8 cellular contexts compared by ENCODE assay signal in genomic region chr10:71974489-71975011, GRCh38. TPM values are rescaled to one million over a fixed set of nuclear protein-coding genes. Genes with fewer than 3 reads are reported as not detected.
A peak's percentile ranks its signal among the peaks of the same experiment; 100 is the strongest.
DNase-seq lines count a peak whose midpoint lies in the region; ATAC-seq and TF ChIP-seq lines count a peak whose summit lies in the region.

No MANE protein-coding gene starts in this region.

- no peak overlapping the region for H3K4me3 Mint-ChIP-seq in activated naive CD8-positive, alpha-beta T cell treated with anti-CD3 and anti-CD28 coated beads for 36 hours
- no peak overlapping the region for H3K4me3 Mint-ChIP-seq in mesothelial cell of epicardium

- in situ Hi-C loops in transverse colon (cut with MboI; ENCODE audit: low pct_ligation_motif_present in 1 of 4, low pct_unique_long_range_greater_than_20kb in 1 of 4, low sequenced_read_pairs in 3 of 4) = no loop called here

- peaks cover 2% of the 10 kb centered on the region for H3K9me3 Mint-ChIP-seq in activated naive CD8-positive, alpha-beta T cell treated with anti-CD3 and anti-CD28 coated beads for 36 hours
- no peaks in the 10 kb centered on the region for H3K9me3 Mint-ChIP-seq in mesothelial cell of epicardium

- peaks cover 22 to 51% (median 36%) of the 10 kb centered on the region in 4 donors for H3K4me1 ChIP-seq in transverse colon

- H3K27me3 ChIP-seq in GM06990 (replicated peaks; ENCODE audit: control insufficient read depth, insufficient read depth, low read length) (no peaks in the 10 kb centered on the region), transverse colon (no peaks in the 10 kb centered on the region)

- TF ChIP-seq EP300 in transverse colon (IDR thresholded peaks at IDR 0.05; ENCODE audit: low read depth) = no peak

- no peaks in the 10 kb centered on the region for H3K27me3 Mint-ChIP-seq in activated naive CD8-positive, alpha-beta T cell treated with anti-CD3 and anti-CD28 coated beads for 36 hours
- H3K27me3 Mint-ChIP-seq in mesothelial cell of epicardium (ENCODE audit: low read depth) = no peaks in the 10 kb centered on the region

- peak overlapping the region; percentile 65 to 83 (median 78) for H3K27ac ChIP-seq in transverse colon

- TF ChIP-seq CTCF in GM06990 (IDR thresholded peaks at IDR 0.05; ENCODE audit: insufficient read depth, low read length, poor library complexity, severe bottlenecking) (no peak), mesothelial cell of epicardium (IDR thresholded peaks at IDR 0.05; ENCODE audit: unreplicated experiment) (no peak), transverse colon (IDR thresholded peaks at IDR 0.05) (no peak)

- H3K36me3 ChIP-seq in GM06990 (ENCODE audit: control insufficient read depth, insufficient read depth, low read length) = no peaks in the 10 kb centered on the region
- H3K36me3 ChIP-seq in transverse colon = no peaks in the 10 kb centered on the region

- no peak overlapping the region for H3K4me3 ChIP-seq in GM06990 (replicated peaks; ENCODE audit: low read depth, low read length)
- H3K4me3 ChIP-seq in transverse colon = no peak overlapping the region

- no peaks in the 10 kb centered on the region for H3K9me3 ChIP-seq in transverse colon

- H3K4me1 Mint-ChIP-seq in activated naive CD8-positive, alpha-beta T cell treated with anti-CD3 and anti-CD28 coated beads for 36 hours = peaks cover 37% of the 10 kb centered on the region
- H3K4me1 Mint-ChIP-seq in mesothelial cell of epicardium = peaks cover 57% of the 10 kb centered on the region

- peak; percentile 65 for ATAC-seq in HG02885 (IDR thresholded peaks at IDR 0.05; ENCODE audit: poor library complexity, unreplicated experiment)
- ATAC-seq in GM18505 (IDR thresholded peaks at IDR 0.05; ENCODE audit: unreplicated experiment) = no peak

- no peak for TF ChIP-seq POLR2A in transverse colon (IDR thresholded peaks at IDR 0.05)
- no peak for TF ChIP-seq POLR2A in GM18505 (IDR thresholded peaks at IDR 0.05; ENCODE audit: borderline replicate concordance, extremely low read depth, insufficient read depth, insufficient read length)

- 68% methylated on average over 5 of the region's 5 CpGs; no CpG with 5 or more reads in 1 of the 2 donors for WGBS in transverse colon (ENCODE audit: low coverage in 1 of 2), 2 donors

- no peaks in the 10 kb centered on the region for H3K36me3 Mint-ChIP-seq in activated naive CD8-positive, alpha-beta T cell treated with anti-CD3 and anti-CD28 coated beads for 36 hours
- H3K36me3 Mint-ChIP-seq in mesothelial cell of epicardium = peaks cover 3% of the 10 kb centered on the region

- H3K27ac Mint-ChIP-seq in activated naive CD8-positive, alpha-beta T cell treated with anti-CD3 and anti-CD28 coated beads for 36 hours = peak overlapping the region; percentile 79
- peak overlapping the region; percentile 32 for H3K27ac Mint-ChIP-seq in mesothelial cell of epicardium

- intact Hi-C loops in transverse colon (cut with DNase I; ENCODE audit: low total_unique reads) = loop anchor here (5.0 kb wide), 1 partner anchor 33 kb away; no protein-coding TSS in a partner anchor

- DNase-seq in GM06990 (ENCODE audit: extremely low read depth, insufficient read length) (peak; percentile 51), mesothelial cell of epicardium (ENCODE audit: low spot score in 2 of 2, unreplicated experiment in 2 of 2) (no peak), transverse colon (no peak), COLO668 (lab: John Stamatoyannopoulos, UW; ENCODE audit: unreplicated experiment) (no peak), NCI-H524 treated with DMSO at 0.1 percent for 48 hours (lab: John Stamatoyannopoulos, UW) (no peak)
- peak; percentile 65 for DNase-seq in activated naive CD8-positive, alpha-beta T cell treated with anti-CD3 and anti-CD28 coated beads for 36 hours

RNA-seq across cellular contexts. Expression of gene CHST3, which starts 10.4 kb away (rescaled TPM):
- under 1 TPM; 0.84 to 0.87 TPM for total RNA-seq in activated naive CD8-positive, alpha-beta T cell treated with anti-CD3 and anti-CD28 coated beads for 36 hours
- total RNA-seq in mesothelial cell of epicardium (26.2 to 27.6 TPM (median 26.3 TPM) in 3 replicates), transverse colon (10 to 100 TPM in 1 of 4 donors, 1 to 10 TPM in 3; 1.6 to 10.5 (median 3.9) TPM)

Comparison
In these comparisons a context has a peak if more than half of its experiments do, and no peak if none do; other contexts are left out.
1. DNase-seq: peak in GM06990 (single experiment) and activated naive CD8-positive, alpha-beta T cell treated with anti-CD3 and anti-CD28 coated beads for 36 hours (single experiment); none in mesothelial cell of epicardium (0 of 2), transverse colon (single experiment), COLO668 (single experiment) and NCI-H524 treated with DMSO at 0.1 percent for 48 hours (single experiment).